23 cellular contexts compared by ENCODE assay signal in the genomic region with DNA sequence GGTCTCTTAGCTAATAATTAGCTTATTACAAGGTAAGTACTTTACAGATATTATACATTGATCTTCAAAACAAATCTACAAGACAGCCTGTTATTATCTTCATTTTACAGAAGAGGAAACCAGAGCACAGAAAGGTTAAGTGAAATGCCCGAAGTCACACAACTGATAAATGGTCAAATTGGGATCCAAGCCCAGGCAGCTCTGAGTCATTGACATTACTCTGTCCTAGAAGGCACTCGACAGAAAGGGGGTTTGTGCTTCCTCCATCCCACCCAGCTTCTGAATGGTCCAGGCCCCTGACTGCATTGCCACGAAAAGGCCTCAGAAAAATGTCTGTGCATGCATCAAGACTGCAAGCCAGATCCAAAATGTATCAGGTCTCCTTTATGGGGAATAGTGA.
"Had no signal": no experiment of that assay in that cellular context is flagged by ENCODE, and none has a peak within 500 bp of the region (broad histone marks: within the 10 kb centered on the region; RNA-seq: fewer than 3 reads in every experiment).

No MANE protein-coding gene starts in this region.

- ATAC-seq: esophagus mucosa, gastrocnemius medialis, heart right ventricle, left cardiac atrium, left lung, left ventricle myocardium superior, lower lobe of right lung, mucosa of descending colon had no signal

- H3K27me3 ChIP-seq: colonic mucosa, dorsolateral prefrontal cortex, esophagus squamous epithelium, gastrocnemius medialis, heart right ventricle, left lung had no signal

- H3K27ac ChIP-seq: colonic mucosa, dorsolateral prefrontal cortex, epithelial cell of prostate, esophagus squamous epithelium, gastrocnemius medialis, heart right ventricle, left lung, lower lobe of right lung had no signal

- H3K4me1 ChIP-seq: colonic mucosa, esophagus squamous epithelium, gastrocnemius medialis, heart right ventricle, left lung, lower lobe of right lung had no signal

- H3K9me3 ChIP-seq: colonic mucosa, gastrocnemius medialis, lower lobe of right lung, mucosa of descending colon had no signal

- H3K4me3 ChIP-seq: colonic mucosa, dorsolateral prefrontal cortex, esophagus squamous epithelium, gastrocnemius medialis, heart right ventricle, left lung, lower lobe of right lung, mucosa of descending colon had no signal

- H3K36me3 ChIP-seq: colonic mucosa, esophagus squamous epithelium, gastrocnemius medialis, heart right ventricle, left lung, lower lobe of right lung had no signal

- DNase-seq: colonic mucosa; cortex of kidney; dorsolateral prefrontal cortex; effector CD4-positive, alpha-beta T cell; effector memory CD4-positive, alpha-beta T cell; erythroblast; esophagus squamous epithelium; foreskin fibroblast; foreskin melanocyte; gastrocnemius medialis; glutamatergic neuron; head of caudate nucleus; heart right ventricle; hippocampal formation; left cardiac atrium; left lung; left ventricle myocardium superior; lower lobe of right lung; mesenchymal stem cell; mucosa of descending colon; naive B cell had no signal
